Comparison of ENCODE assay signal across 7 cellular contexts in genomic region chr6:33727932-33728331, GRCh38. TPM values are rescaled to one million over a fixed set of nuclear protein-coding genes. Genes with fewer than 3 reads are reported as not detected.
"Had no signal": no experiment of that assay in that cellular context is flagged by ENCODE, and none has a peak within 500 bp of the region (broad histone marks: within the 10 kb centered on the region; RNA-seq: fewer than 3 reads in every experiment).

No MANE protein-coding gene starts in this region.

- H3K4me3 ChIP-seq: smooth muscle cell had no signal

- DNase-seq: dermis blood vessel endothelial cell, endodermal cell, glutamatergic neuron, mesendoderm, T-helper 17 cell had no signal

- ATAC-seq: activated CD4-positive, CD25-positive, alpha-beta regulatory T cell treated with anti-CD3 and anti-CD28 coated beads, Interleukin-2, amount 50 U/mL, for 24 hours; T-helper 17 cell had no signal

RNA-seq across cellular contexts. Expression of gene IP6K3, which starts 18.8 kb away (rescaled TPM):
- total RNA-seq: endodermal cell, T-helper 17 cell had no signal
